Comparison of ENCODE assay signal across 8 cellular contexts in genomic region chr21:31132574-31133242, GRCh38.
DNase-seq lines count a peak whose midpoint lies in the region; ATAC-seq and TF ChIP-seq lines count a peak whose summit lies in the region.

No MANE protein-coding gene starts in this region.

- H3K4me1 Mint-ChIP-seq in effector memory CD8-positive, alpha-beta T cell (ENCODE audit: low read depth in 2 of 2) = peaks cover 21 to 24% of the 10 kb centered on the region in 2 donors

- peaks cover 3% of the 10 kb centered on the region for H3K4me1 ChIP-seq in left ventricle myocardium inferior

- no peaks in the 10 kb centered on the region for H3K9me3 ChIP-seq in left ventricle myocardium inferior (replicated peaks)

- H3K27ac ChIP-seq in left ventricle myocardium inferior (replicated peaks) = no peak overlapping the region

- intact Hi-C loops in left ventricle myocardium inferior (cut with micrococcal nuclease) = no loop called here

- peak; percentile 52 for DNase-seq in activated CD4-positive, CD25-positive, alpha-beta regulatory T cell treated with anti-CD3 and anti-CD28 coated beads, Interleukin-2, amount 50 U/mL, for 16 hours (ENCODE audit: low read depth, low spot score)
- DNase-seq in effector memory CD8-positive, alpha-beta T cell = peak; percentile 57 to 61 (median 60)
- peak; percentile 56 for DNase-seq in stimulated activated naive CD4-positive, alpha-beta T cell treated with Interleukin-2 at 50 U/mL for 16 hours (lab: John Stamatoyannopoulos, UW)
- DNase-seq in NCI-H2107 (lab: John Stamatoyannopoulos, UW) = no peak
- DNase-seq in left ventricle myocardium inferior = no peak
- no peak for DNase-seq in epidermal melanocyte (ENCODE audit: insufficient read length, low spot score)

- H3K36me3 ChIP-seq in left ventricle myocardium inferior = no peaks in the 10 kb centered on the region

- peak overlapping the region; percentile 75 to 77 for H3K4me3 Mint-ChIP-seq in effector memory CD8-positive, alpha-beta T cell

- peak; percentile 56 for ATAC-seq in GM18519 (IDR thresholded peaks at IDR 0.05; ENCODE audit: low FRiP score, unreplicated experiment)
- ATAC-seq in HG02943 (IDR thresholded peaks at IDR 0.05; ENCODE audit: low read depth, unreplicated experiment) = peak; percentile 70
- peak; percentile 93 for ATAC-seq in effector memory CD8-positive, alpha-beta T cell (replicated peaks)

- peaks cover 9% of the 10 kb centered on the region for H3K27me3 ChIP-seq in left ventricle myocardium inferior (ENCODE audit: low read depth)

- H3K4me3 ChIP-seq in left ventricle myocardium inferior = no peak overlapping the region

- TF ChIP-seq CTCF in left ventricle myocardium inferior (IDR thresholded peaks at IDR 0.05; ENCODE audit: borderline replicate concordance) = no peak

- H3K27me3 Mint-ChIP-seq in effector memory CD8-positive, alpha-beta T cell = peaks cover 25 to 35% of the 10 kb centered on the region in 2 donors

- H3K36me3 Mint-ChIP-seq in effector memory CD8-positive, alpha-beta T cell (ENCODE audit: insufficient read depth) = peaks cover 39% of the 10 kb centered on the region

- peaks cover 0 to 1% of the 10 kb centered on the region in 2 donors for H3K9me3 Mint-ChIP-seq in effector memory CD8-positive, alpha-beta T cell

- H3K27ac Mint-ChIP-seq in effector memory CD8-positive, alpha-beta T cell = peak overlapping the region; percentile 19 to 70

Comparison
In these comparisons a context has a peak if more than half of its experiments do, and no peak if none do; other contexts are left out.
1. DNase-seq: peak in activated CD4-positive, CD25-positive, alpha-beta regulatory T cell treated with anti-CD3 and anti-CD28 coated beads, Interleukin-2, amount 50 U/mL, for 16 hours (single experiment), effector memory CD8-positive, alpha-beta T cell (3 of 3) and stimulated activated naive CD4-positive, alpha-beta T cell treated with Interleukin-2 at 50 U/mL for 16 hours (single experiment); none in NCI-H2107 (single experiment), left ventricle myocardium inferior (single experiment) and epidermal melanocyte (single experiment).
2. Peak in every context shown above with its lines, with median percentiles within 50 percentile points of each other: ATAC-seq.